Comparison of ENCODE assay signal across 8 cellular contexts in genomic region chr4:7101692-7102515, GRCh38. TPM values are rescaled to one million over a fixed set of nuclear protein-coding genes. Genes with fewer than 3 reads are reported as not detected.
DNase-seq lines count a peak whose midpoint lies in the region; ATAC-seq and TF ChIP-seq lines count a peak whose summit lies in the region.

No MANE protein-coding gene starts in this region.

- no peaks in the 10 kb centered on the region for H3K9me3 Mint-ChIP-seq in activated naive CD8-positive, alpha-beta T cell (ENCODE audit: low read depth)

- H3K4me1 Mint-ChIP-seq in activated naive CD8-positive, alpha-beta T cell (ENCODE audit: low read depth) = peaks cover 18% of the 10 kb centered on the region

- intact Hi-C loops in Right ventricle myocardium inferior (cut with DNase I) = no loop called here
- intact Hi-C loops in vagina (cut with DNase I) = no loop called here

- H3K27me3 ChIP-seq in parathyroid adenoma (ENCODE audit: control insufficient read depth, insufficient read depth, low read length) (no peaks in the 10 kb centered on the region), vagina (no peaks in the 10 kb centered on the region)

- peak; percentile 42 for TF ChIP-seq CTCF in parathyroid adenoma (IDR thresholded peaks at IDR 0.05)
- TF ChIP-seq CTCF in vagina (IDR thresholded peaks at IDR 0.05) = peak; percentile 42 to 66 (median 52)

- H3K79me2 ChIP-seq in parathyroid adenoma = no peaks in the 10 kb centered on the region

- peak; percentile 18 for DNase-seq in DMS153 (lab: John Stamatoyannopoulos, UW)
- DNase-seq in KG1 (lab: John Stamatoyannopoulos, UW) = peak; percentile 3
- DNase-seq in SIG-M5 (lab: John Stamatoyannopoulos, UW) = peak; percentile 17
- peak; percentile 81 for DNase-seq in Right ventricle myocardium inferior (ENCODE audit: missing footprints)
- no peak for DNase-seq in vagina (ENCODE audit: extremely low spot score in 2 of 2)

- H3K4me3 ChIP-seq in parathyroid adenoma (ENCODE audit: low read depth, low read length) = peak overlapping the region; percentile 40
- peak overlapping the region; percentile 54 to 61 for H3K4me3 ChIP-seq in vagina

- H3K9me3 ChIP-seq in parathyroid adenoma (ENCODE audit: control insufficient read depth, low read length) = no peaks in the 10 kb centered on the region
- H3K9me3 ChIP-seq in vagina = no peaks in the 10 kb centered on the region

- peak overlapping the region; percentile 90 for H3K4me3 Mint-ChIP-seq in activated naive CD8-positive, alpha-beta T cell

- no peak overlapping the region for H3K27ac Mint-ChIP-seq in activated naive CD8-positive, alpha-beta T cell

- no peak for TF ChIP-seq POLR2A in vagina (IDR thresholded peaks at IDR 0.05)

- no peak overlapping the region for H3K9ac ChIP-seq in parathyroid adenoma

- H3K4me2 ChIP-seq in parathyroid adenoma (ENCODE audit: low read length) = peak overlapping the region; percentile 95

- H3K27me3 Mint-ChIP-seq in activated naive CD8-positive, alpha-beta T cell = no peaks in the 10 kb centered on the region

- ATAC-seq in GM21576 (IDR thresholded peaks at IDR 0.05; ENCODE audit: unreplicated experiment) = peak; percentile 70
- ATAC-seq in Right ventricle myocardium inferior = peak; percentile 73

- peak overlapping the region; percentile 95 for H2AFZ ChIP-seq in parathyroid adenoma

- H3K27ac ChIP-seq in parathyroid adenoma (no peak overlapping the region), vagina (peak overlapping the region; percentile 82)

- H3K36me3 ChIP-seq in parathyroid adenoma (ENCODE audit: control insufficient read depth, insufficient read depth, low read length) (no peaks in the 10 kb centered on the region), vagina (no peaks in the 10 kb centered on the region)

- no peaks in the 10 kb centered on the region for H3K36me3 Mint-ChIP-seq in activated naive CD8-positive, alpha-beta T cell

- H3K4me1 ChIP-seq in parathyroid adenoma (no peaks in the 10 kb centered on the region), vagina (peaks cover 28% of the 10 kb centered on the region)

RNA-seq across cellular contexts. Expression of gene GRPEL1, which starts 34.0 kb away (rescaled TPM):
- total RNA-seq in Right ventricle myocardium inferior = 61.5 TPM
- 11.0 TPM for total RNA-seq in vagina

RNA-seq across cellular contexts. Expression of gene TADA2B, which starts 58.7 kb away (rescaled TPM):
- total RNA-seq in Right ventricle myocardium inferior (33.3 TPM), vagina (12.0 TPM)

Comparison
In these comparisons a context has a peak if more than half of its experiments do, and no peak if none do; other contexts are left out.
1. DNase-seq: peak in DMS153 (single experiment), KG1 (single experiment), SIG-M5 (single experiment) and Right ventricle myocardium inferior (single experiment); none in vagina (0 of 2).